Comparison of ENCODE assay signal across 1 cellular context in the genomic region with DNA sequence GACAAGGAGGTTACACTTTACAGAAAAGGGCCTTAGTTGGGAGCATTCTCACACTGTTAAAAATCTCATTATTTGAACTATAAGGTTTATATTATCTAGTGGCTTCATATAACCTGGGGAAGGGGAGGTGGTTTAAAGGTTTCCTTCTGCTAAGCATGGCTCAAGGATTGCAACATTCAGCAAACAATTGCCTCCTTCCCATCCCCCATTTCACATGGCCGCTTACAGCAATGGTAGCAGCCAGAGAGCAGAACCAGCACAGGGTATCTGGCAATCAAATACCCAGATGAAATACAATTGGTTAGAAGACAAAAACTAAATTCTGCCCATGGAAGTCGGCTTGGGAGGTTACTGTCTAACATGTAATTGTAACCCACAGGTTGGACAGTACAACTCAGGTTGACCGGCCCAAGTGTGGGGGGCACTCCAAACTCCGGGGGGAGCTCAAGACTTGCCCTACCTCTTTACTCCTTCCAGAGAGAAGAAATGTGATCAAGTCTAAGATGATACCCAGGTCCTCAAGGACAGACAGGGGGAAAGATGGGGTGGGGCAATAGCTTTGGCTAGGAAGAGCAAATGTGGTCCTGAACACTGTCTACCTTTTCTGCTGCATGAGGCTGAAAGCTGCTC.
TF ChIP-seq lines count a peak whose summit lies in the region.

No MANE protein-coding gene starts in this region.

TF ChIP-seq in HepG2, 621 proteins besides CTCF, POLR2A, EP300 and RAD21 (continued from another document):
- TF ChIP-seq ZBTB44 (CRISPR knock-in tag; IDR thresholded peaks at IDR 0.05) = no peak
- TF ChIP-seq ZNF792 (CRISPR knock-in tag; IDR thresholded peaks at IDR 0.05) = 0 out of 2 replicates have a peak, but pooled peaks have one; percentile 24
- TF ChIP-seq HDAC6 (IDR thresholded peaks at IDR 0.05; ENCODE audit: low read depth, low read length) = no peak
- peak; percentile 93 for TF ChIP-seq CEBPB (IDR thresholded peaks at IDR 0.05; ENCODE audit: borderline replicate concordance, low read depth, low read length)
- TF ChIP-seq, protein P1, sequence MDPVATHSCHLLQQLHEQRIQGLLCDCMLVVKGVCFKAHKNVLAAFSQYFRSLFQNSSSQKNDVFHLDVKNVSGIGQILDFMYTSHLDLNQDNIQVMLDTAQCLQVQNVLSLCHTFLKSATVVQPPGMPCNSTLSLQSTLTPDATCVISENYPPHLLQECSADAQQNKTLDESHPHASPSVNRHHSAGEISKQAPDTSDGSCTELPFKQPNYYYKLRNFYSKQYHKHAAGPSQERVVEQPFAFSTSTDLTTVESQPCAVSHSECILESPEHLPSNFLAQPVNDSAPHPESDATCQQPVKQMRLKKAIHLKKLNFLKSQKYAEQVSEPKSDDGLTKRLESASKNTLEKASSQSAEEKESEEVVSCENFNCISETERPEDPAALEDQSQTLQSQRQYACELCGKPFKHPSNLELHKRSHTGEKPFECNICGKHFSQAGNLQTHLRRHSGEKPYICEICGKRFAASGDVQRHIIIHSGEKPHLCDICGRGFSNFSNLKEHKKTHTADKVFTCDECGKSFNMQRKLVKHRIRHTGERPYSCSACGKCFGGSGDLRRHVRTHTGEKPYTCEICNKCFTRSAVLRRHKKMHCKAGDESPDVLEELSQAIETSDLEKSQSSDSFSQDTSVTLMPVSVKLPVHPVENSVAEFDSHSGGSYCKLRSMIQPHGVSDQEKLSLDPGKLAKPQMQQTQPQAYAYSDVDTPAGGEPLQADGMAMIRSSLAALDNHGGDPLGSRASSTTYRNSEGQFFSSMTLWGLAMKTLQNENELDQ (CRISPR knock-in tag; IDR thresholded peaks at IDR 0.05; ENCODE audit: borderline replicate concordance) = no peak
- TF ChIP-seq ZNF446 (CRISPR knock-in tag; IDR thresholded peaks at IDR 0.05) = 0 out of 2 replicates have a peak, but pooled peaks have one; percentile 47
- TF ChIP-seq HNF4A (CRISPR knock-in tag; IDR thresholded peaks at IDR 0.05) = peak; percentile 28; the same call in 1 of the 2 replicates
- TF ChIP-seq, protein P2, sequence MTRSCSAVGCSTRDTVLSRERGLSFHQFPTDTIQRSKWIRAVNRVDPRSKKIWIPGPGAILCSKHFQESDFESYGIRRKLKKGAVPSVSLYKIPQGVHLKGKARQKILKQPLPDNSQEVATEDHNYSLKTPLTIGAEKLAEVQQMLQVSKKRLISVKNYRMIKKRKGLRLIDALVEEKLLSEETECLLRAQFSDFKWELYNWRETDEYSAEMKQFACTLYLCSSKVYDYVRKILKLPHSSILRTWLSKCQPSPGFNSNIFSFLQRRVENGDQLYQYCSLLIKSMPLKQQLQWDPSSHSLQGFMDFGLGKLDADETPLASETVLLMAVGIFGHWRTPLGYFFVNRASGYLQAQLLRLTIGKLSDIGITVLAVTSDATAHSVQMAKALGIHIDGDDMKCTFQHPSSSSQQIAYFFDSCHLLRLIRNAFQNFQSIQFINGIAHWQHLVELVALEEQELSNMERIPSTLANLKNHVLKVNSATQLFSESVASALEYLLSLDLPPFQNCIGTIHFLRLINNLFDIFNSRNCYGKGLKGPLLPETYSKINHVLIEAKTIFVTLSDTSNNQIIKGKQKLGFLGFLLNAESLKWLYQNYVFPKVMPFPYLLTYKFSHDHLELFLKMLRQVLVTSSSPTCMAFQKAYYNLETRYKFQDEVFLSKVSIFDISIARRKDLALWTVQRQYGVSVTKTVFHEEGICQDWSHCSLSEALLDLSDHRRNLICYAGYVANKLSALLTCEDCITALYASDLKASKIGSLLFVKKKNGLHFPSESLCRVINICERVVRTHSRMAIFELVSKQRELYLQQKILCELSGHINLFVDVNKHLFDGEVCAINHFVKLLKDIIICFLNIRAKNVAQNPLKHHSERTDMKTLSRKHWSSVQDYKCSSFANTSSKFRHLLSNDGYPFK (CRISPR knock-in tag; IDR thresholded peaks at IDR 0.05; ENCODE audit: borderline replicate concordance) = no peak
